ENCODE assay signal across 1 cellular context in the genomic region with DNA sequence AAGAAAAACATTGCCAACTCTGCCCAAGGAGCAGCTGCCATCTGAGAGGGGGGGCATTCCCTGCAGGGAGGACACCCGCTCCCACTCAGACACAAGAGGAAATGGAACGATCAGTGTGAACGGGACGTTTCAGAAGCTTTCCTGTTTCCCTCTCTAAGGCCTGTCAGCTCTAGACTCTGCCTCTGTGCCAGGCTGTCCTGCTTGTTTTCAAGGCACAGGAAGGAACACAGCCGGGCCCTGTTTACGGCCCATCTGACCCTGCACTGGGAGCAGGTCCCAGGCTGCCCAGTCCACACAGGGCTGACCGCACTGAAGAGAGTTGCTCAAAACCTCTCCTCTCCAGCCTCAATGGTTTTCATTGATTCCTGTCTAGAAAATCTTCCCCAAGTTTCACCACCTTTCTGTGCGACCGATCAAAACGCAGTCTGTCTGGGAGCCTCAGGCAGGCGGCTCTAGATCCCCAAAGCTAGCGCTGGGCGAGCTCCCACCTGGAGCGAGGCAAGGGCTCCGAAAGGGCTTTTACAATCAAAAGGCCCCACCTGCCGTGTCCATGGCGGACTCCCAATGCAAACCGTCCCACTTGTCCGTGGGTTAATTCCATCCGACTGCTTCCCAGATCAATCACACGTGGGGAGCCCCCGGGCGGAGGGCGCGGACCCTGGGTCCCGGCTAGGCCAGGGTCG.
TF ChIP-seq lines count a peak whose summit lies in the region.

No MANE protein-coding gene starts in this region.

TF ChIP-seq in HEK293, 187 proteins besides CTCF, POLR2A, EP300 and RAD21 (continued from another document):
- TF ChIP-seq, protein P1, sequence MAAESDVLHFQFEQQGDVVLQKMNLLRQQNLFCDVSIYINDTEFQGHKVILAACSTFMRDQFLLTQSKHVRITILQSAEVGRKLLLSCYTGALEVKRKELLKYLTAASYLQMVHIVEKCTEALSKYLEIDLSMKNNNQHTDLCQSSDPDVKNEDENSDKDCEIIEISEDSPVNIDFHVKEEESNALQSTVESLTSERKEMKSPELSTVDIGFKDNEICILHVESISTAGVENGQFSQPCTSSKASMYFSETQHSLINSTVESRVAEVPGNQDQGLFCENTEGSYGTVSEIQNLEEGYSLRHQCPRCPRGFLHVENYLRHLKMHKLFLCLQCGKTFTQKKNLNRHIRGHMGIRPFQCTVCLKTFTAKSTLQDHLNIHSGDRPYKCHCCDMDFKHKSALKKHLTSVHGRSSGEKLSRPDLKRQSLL (tag by site-specific recombination; IDR thresholded peaks at IDR 0.05) = peak; percentile 62; the same call in 1 of the 2 replicates
- TF ChIP-seq ZNF626 (tag by site-specific recombination; IDR thresholded peaks at IDR 0.05) = no peak
- TF ChIP-seq ZNF335 (tag by site-specific recombination; conservative IDR thresholded peaks at IDR 0.05) = peak; percentile 32
- TF ChIP-seq ZNF776 (tag by site-specific recombination; IDR thresholded peaks at IDR 0.05; ENCODE audit: borderline replicate concordance) = no peak
- peak; percentile 30; the same call in 1 of the 2 replicates for TF ChIP-seq ZIC2 (tag by site-specific recombination; IDR thresholded peaks at IDR 0.05)
- peak; percentile 94 for TF ChIP-seq ZBTB11 (tag by site-specific recombination; conservative IDR thresholded peaks at IDR 0.05; ENCODE audit: low read depth)
- TF ChIP-seq, protein P2, sequence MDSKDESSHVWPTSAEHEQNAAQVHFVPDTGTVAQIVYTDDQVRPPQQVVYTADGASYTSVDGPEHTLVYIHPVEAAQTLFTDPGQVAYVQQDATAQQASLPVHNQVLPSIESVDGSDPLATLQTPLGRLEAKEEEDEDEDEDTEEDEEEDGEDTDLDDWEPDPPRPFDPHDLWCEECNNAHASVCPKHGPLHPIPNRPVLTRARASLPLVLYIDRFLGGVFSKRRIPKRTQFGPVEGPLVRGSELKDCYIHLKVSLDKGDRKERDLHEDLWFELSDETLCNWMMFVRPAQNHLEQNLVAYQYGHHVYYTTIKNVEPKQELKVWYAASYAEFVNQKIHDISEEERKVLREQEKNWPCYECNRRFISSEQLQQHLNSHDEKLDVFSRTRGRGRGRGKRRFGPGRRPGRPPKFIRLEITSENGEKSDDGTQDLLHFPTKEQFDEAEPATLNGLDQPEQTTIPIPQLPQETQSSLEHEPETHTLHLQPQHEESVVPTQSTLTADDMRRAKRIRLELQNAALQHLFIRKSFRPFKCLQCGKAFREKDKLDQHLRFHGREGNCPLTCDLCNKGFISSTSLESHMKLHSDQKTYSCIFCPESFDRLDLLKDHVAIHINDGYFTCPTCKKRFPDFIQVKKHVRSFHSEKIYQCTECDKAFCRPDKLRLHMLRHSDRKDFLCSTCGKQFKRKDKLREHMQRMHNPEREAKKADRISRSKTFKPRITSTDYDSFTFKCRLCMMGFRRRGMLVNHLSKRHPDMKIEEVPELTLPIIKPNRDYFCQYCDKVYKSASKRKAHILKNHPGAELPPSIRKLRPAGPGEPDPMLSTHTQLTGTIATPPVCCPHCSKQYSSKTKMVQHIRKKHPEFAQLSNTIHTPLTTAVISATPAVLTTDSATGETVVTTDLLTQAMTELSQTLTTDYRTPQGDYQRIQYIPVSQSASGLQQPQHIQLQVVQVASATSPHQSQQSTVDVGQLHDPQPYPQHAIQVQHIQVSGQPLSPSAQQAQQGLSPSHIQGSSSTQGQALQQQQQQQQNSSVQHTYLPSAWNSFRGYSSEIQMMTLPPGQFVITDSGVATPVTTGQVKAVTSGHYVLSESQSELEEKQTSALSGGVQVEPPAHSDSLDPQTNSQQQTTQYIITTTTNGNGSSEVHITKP (tag by site-specific recombination; IDR thresholded peaks at IDR 0.05) = peak; percentile 36; the same call in 1 of the 2 replicates
- TF ChIP-seq ZBTB17 (tag by site-specific recombination; IDR thresholded peaks at IDR 0.05) = peak; percentile 71
